ENCODE assay signal across 9 cellular contexts in the genomic region with DNA sequence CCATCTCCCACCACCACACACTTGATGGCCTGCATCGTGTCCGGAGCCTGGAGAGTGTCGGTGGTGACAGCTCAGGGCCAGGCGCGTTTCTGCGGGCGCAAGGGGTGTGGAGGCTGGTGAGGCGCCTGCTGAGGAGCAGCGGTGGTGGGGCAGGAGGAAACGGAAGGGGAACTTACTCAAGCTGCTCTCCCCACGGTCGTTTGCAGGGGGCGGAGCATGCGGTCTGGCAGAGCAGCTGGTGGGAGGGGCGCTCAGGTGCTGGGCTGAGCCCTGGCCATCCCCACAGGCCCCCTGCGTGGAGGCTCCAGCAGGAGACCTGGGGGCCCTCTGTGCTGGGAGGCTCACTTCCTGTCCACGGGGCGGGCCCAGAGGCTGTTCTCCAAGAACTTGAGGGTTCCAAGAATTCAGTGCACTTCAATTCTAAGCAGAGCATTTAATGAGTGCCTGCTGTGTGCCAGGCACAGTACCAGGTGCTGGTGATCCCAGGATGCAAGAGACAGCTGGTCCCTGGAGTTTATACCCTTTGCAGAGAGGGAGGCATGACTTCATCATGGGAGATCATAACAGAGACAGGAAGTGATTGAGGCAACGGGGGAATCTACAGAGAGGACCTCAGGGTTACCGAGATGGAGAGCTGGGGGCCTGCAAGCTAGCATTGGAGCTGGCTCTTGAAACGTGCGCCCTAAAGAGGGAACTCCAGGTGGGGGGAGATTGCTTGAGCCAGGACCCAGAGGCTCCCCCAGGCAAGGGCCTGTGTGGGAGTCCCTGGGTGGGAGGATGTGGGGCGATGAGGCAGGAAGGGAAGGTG. TPM values are rescaled to one million over a fixed set of nuclear protein-coding genes. Genes with fewer than 3 reads are reported as not detected.
DNase-seq lines count a peak whose midpoint lies in the region; ATAC-seq and TF ChIP-seq lines count a peak whose summit lies in the region.
"Had no signal": no experiment of that assay in that cellular context is flagged by ENCODE, and none has a peak within 500 bp of the region (broad histone marks: within the 10 kb centered on the region; RNA-seq: fewer than 3 reads in every experiment).

TSS of gene RAC2 (minus strand) at position 156 of the 808 bp plus-strand sequence. CDS start at position 35, 121 bp downstream.

- peak within 1 kb of the TSS; percentile 28; the same call in 1 of the 2 replicates for H3K4me3 ChIP-seq in GM23338
- H3K4me3 ChIP-seq in subcutaneous abdominal adipose tissue (ENCODE audit: low read depth in 1 of 5, low read length in 5 of 5), result peak within 1 kb of the TSS; percentile 19 to 63 (median 50)

- in situ Hi-C loops in endometrial microvascular endothelial cells (cut with HindIII; ENCODE audit: inconsistent ontology term, low pct_unique_long_range_greater_than_20kb, low sequenced_read_pairs), result no loop called here

- no peaks in the 10 kb centered on the region for H3K9me2 ChIP-seq in GM23338 (ENCODE audit: insufficient read depth)

- H3K9ac ChIP-seq in subcutaneous abdominal adipose tissue (ENCODE audit: low read length in 5 of 5), result peak within 1 kb of the TSS in 3 of 5 donors; percentile 46 to 65 (median 53)

- ATAC-seq in GM23338, result peak; percentile 79
- ATAC-seq in naive thymus-derived CD8-positive, alpha-beta T cell, result peak; percentile 62 to 65

- POLR2A ChIA-PET in naive thymus-derived CD8-positive, alpha-beta T cell (lab: Charles Lee), result interaction anchor here (0.5 to 27.3 kb wide), 21 partner anchors 9 to 819 kb away, joined by 3 to 1090 read pairs (median 6); partner anchors contain the start of genes GGA1, IL2RB, MFNG and SSTR3

- H3K9me3 Mint-ChIP-seq in GM23338, result no peaks in the 10 kb centered on the region
- H3K9me3 Mint-ChIP-seq in naive thymus-derived CD8-positive, alpha-beta T cell, result no peaks in the 10 kb centered on the region

- no peaks in the 10 kb centered on the region for H3K9me3 ChIP-seq in subcutaneous abdominal adipose tissue (ENCODE audit: control insufficient read depth in 5 of 5, low read length in 5 of 5)

- no peak within 1 kb of the TSS for H3K27ac Mint-ChIP-seq in GM23338
- peak within 1 kb of the TSS; percentile 68 to 100 (median 98) for H3K27ac Mint-ChIP-seq in naive thymus-derived CD8-positive, alpha-beta T cell

- H3K4me1 Mint-ChIP-seq in GM23338, result peaks cover 18% of the 10 kb centered on the region
- H3K4me1 Mint-ChIP-seq in naive thymus-derived CD8-positive, alpha-beta T cell, result peaks cover 27 to 49% (median 48%) of the 10 kb centered on the region in 4 donors
- H3K4me1 Mint-ChIP-seq: brain had no signal

- no peaks in the 10 kb centered on the region for H3K36me3 ChIP-seq in GM23338 (ENCODE audit: insufficient read depth)
- H3K36me3 ChIP-seq in subcutaneous abdominal adipose tissue (ENCODE audit: control insufficient read depth in 5 of 5, insufficient read depth in 5 of 5, low read length in 5 of 5), result peaks cover 0 to 4% (median 0%) of the 10 kb centered on the region in 5 donors

- peaks cover 7% of the 10 kb centered on the region; the same call in 1 of the 2 replicates for H3K4me1 ChIP-seq in GM23338 (ENCODE audit: insufficient read depth)
- H3K4me1 ChIP-seq in subcutaneous abdominal adipose tissue (ENCODE audit: control insufficient read depth in 5 of 5, insufficient read depth in 5 of 5, low read length in 5 of 5), result peaks cover 0 to 38% (median 16%) of the 10 kb centered on the region in 5 donors

- DNase-seq in ELF-1 (ENCODE audit: low read depth, low spot score) (peak; percentile 73), GM23338 (ENCODE audit: low spot score) (peak; percentile 62), NCI-H226 (peak; percentile 61), SHP77 treated with DMSO at 0.1 percent for 48 hours (lab: John Stamatoyannopoulos, UW) (no peak)
- DNase-seq in activated CD8-positive, alpha-beta memory T cell treated with anti-CD3 and anti-CD28 coated beads for 1 hour (ENCODE audit: extremely low read depth in 1 of 2, low read depth in 1 of 2), result peak; percentile 80 to 86
- peak; percentile 71 to 92 (median 79) for DNase-seq in naive thymus-derived CD8-positive, alpha-beta T cell

- peaks cover 10% of the 10 kb centered on the region for H3K27me3 Mint-ChIP-seq in GM23338 (ENCODE audit: insufficient read depth, low read depth, poor library complexity)
- H3K27me3 Mint-ChIP-seq in naive thymus-derived CD8-positive, alpha-beta T cell, result no peaks in the 10 kb centered on the region

- peak within 1 kb of the TSS; percentile 69 for H2AFZ ChIP-seq in GM23338

- no peak for TF ChIP-seq CTCF in GM23338 (conservative IDR thresholded peaks at IDR 0.05; ENCODE audit: low read depth in 2 of 2)

- H3K4me2 ChIP-seq in GM23338, result peak within 1 kb of the TSS; percentile 48; the same call in 1 of the 2 replicates

- H3K27me3 ChIP-seq in GM23338 (ENCODE audit: insufficient read depth) (no peaks in the 10 kb centered on the region), subcutaneous abdominal adipose tissue (ENCODE audit: control insufficient read depth in 5 of 5, insufficient read depth in 4 of 5, low read length in 5 of 5) (peaks cover 11 to 57% (median 37%) of the 10 kb centered on the region in 5 donors)

- no peak within 1 kb of the TSS for H3K27ac ChIP-seq in GM23338 (ENCODE audit: low read depth)
- H3K27ac ChIP-seq in subcutaneous abdominal adipose tissue (ENCODE audit: low read depth, low read length), result no peak within 1 kb of the TSS

- H3K79me2 ChIP-seq in GM23338 (replicated peaks; ENCODE audit: insufficient read depth), result no peaks in the 10 kb centered on the region

- H3K4me3 Mint-ChIP-seq in GM23338, result peak within 1 kb of the TSS; percentile 27; the same call in 1 of the 3 replicates
- H3K4me3 Mint-ChIP-seq in naive thymus-derived CD8-positive, alpha-beta T cell, result peak within 1 kb of the TSS; percentile 80 to 99 (median 98)
- H3K4me3 Mint-ChIP-seq: brain had no signal

- H3K36me3 Mint-ChIP-seq in GM23338 (ENCODE audit: low read depth), result no peaks in the 10 kb centered on the region
- H3K36me3 Mint-ChIP-seq in naive thymus-derived CD8-positive, alpha-beta T cell, result peaks cover 9 to 22% (median 14%) of the 10 kb centered on the region in 3 donors
- H3K36me3 Mint-ChIP-seq: brain had no signal

- no peaks in the 10 kb centered on the region for H3F3A ChIP-seq in GM23338 (replicated peaks; ENCODE audit: low read depth)

- no peaks in the 10 kb centered on the region for H4K20me1 ChIP-seq in GM23338 (replicated peaks; ENCODE audit: insufficient read depth)

TF ChIP-seq in GM23338, 12 proteins besides CTCF, POLR2A, EP300 and RAD21:
- TF ChIP-seq STAT1 (IDR thresholded peaks at IDR 0.05; ENCODE audit: unreplicated experiment), result no peak

RNA-seq across cellular contexts. Expression of gene RAC2, which starts in this region (rescaled TPM):
- 2.7 and 3.8 TPM in 2 replicates for total RNA-seq in GM23338 (2014; rRNA removed; shearing (Covaris generic))
- 2.4 and 3.1 TPM in 2 replicates for polyA plus RNA-seq in GM23338 (2016; fragmentation: Nextera tagmentation; extraction: Ambion mirVana)
- total RNA-seq in endometrial microvascular endothelial cells (ENCODE audit: inconsistent ontology term), result 398 TPM
- total RNA-seq in naive thymus-derived CD8-positive, alpha-beta T cell, result 100 to 1,000 TPM; 295 to 297 TPM
- 1,000 to 10,000 TPM in 2 of 3 donors, 100 to 1,000 TPM in 1; 740 to 1,115 (median 1,110) TPM for polyA plus RNA-seq in naive thymus-derived CD8-positive, alpha-beta T cell

Comparison
In these comparisons a context has a peak if more than half of its experiments do, and no peak if none do; other contexts are left out.
1. RNA of gene RAC2 (total RNA-seq): 398 TPM in endometrial microvascular endothelial cells (single experiment) and 295 to 297 TPM in naive thymus-derived CD8-positive, alpha-beta T cell; 2.7 to 3.8 TPM in GM23338; every median in the first group is over 10 times any median in the second.
2. RNA of gene RAC2 (polyA plus RNA-seq): 740 to 1,115 TPM in naive thymus-derived CD8-positive, alpha-beta T cell; 2.4 to 3.1 TPM in GM23338; every median in the first group is over 100 times any median in the second.